In the genomic region with DNA sequence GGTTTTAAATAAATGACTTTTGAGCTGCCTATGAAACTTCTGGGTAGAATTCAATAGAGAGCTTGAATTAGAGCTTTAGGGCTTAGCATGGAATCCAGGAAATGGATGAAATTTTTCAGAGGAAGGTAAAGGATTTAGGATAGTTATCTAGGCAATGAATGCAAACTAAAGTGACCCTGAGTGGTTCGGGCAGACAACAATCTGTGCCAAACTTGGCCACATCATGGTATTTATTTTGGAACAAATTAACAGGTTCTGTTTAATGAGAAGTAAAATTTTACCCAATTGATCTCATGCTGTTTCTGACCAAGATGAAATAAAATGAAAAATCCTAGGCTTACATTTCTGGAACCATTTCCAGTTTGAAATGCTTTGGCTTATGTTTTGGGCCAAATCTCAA, we compare ENCODE assay signal across 8 cellular contexts.
"Had no signal": no experiment of that assay in that cellular context is flagged by ENCODE, and none has a peak within 500 bp of the region (broad histone marks: within the 10 kb centered on the region; RNA-seq: fewer than 3 reads in every experiment).

No MANE protein-coding gene starts in this region.

- ATAC-seq: GM12878 had no signal

- H3K4me3 ChIP-seq: GM12878 had no signal

- DNase-seq: GDM1, GF-D8 had no signal

- FAIRE-seq: G401.6, GM12878, GM12891, GM12892, GM18507, GM19239 had no signal
